Comparison of ENCODE assay signal across 1 cellular context in genomic region chr2:63040586-63040985, GRCh38.
TF ChIP-seq lines count a peak whose summit lies in the region.

No MANE protein-coding gene starts in this region.

TF ChIP-seq in K562, 482 proteins besides CTCF, POLR2A, EP300 and RAD21 (continued from another document):
- TF ChIP-seq ARNT (IDR thresholded peaks at IDR 0.05) (no peak), KDM1A (IDR thresholded peaks at IDR 0.05) (no peak), POLR2G (IDR thresholded peaks at IDR 0.05; ENCODE audit: low read depth, low read length) (peak; percentile 40; the same call in 1 of the 2 replicates), DDX20 (tag; IDR thresholded peaks at IDR 0.05; ENCODE audit: low read depth) (no peak), ZFP91 (CRISPR knock-in tag; IDR thresholded peaks at IDR 0.05) (no peak), NFYB (IDR thresholded peaks at IDR 0.05; ENCODE audit: extremely low read depth, insufficient read length) (no peak), MBD2 (IDR thresholded peaks at IDR 0.05; ENCODE audit: borderline replicate concordance, low read depth) (no peak)
- TF ChIP-seq, protein P1, sequence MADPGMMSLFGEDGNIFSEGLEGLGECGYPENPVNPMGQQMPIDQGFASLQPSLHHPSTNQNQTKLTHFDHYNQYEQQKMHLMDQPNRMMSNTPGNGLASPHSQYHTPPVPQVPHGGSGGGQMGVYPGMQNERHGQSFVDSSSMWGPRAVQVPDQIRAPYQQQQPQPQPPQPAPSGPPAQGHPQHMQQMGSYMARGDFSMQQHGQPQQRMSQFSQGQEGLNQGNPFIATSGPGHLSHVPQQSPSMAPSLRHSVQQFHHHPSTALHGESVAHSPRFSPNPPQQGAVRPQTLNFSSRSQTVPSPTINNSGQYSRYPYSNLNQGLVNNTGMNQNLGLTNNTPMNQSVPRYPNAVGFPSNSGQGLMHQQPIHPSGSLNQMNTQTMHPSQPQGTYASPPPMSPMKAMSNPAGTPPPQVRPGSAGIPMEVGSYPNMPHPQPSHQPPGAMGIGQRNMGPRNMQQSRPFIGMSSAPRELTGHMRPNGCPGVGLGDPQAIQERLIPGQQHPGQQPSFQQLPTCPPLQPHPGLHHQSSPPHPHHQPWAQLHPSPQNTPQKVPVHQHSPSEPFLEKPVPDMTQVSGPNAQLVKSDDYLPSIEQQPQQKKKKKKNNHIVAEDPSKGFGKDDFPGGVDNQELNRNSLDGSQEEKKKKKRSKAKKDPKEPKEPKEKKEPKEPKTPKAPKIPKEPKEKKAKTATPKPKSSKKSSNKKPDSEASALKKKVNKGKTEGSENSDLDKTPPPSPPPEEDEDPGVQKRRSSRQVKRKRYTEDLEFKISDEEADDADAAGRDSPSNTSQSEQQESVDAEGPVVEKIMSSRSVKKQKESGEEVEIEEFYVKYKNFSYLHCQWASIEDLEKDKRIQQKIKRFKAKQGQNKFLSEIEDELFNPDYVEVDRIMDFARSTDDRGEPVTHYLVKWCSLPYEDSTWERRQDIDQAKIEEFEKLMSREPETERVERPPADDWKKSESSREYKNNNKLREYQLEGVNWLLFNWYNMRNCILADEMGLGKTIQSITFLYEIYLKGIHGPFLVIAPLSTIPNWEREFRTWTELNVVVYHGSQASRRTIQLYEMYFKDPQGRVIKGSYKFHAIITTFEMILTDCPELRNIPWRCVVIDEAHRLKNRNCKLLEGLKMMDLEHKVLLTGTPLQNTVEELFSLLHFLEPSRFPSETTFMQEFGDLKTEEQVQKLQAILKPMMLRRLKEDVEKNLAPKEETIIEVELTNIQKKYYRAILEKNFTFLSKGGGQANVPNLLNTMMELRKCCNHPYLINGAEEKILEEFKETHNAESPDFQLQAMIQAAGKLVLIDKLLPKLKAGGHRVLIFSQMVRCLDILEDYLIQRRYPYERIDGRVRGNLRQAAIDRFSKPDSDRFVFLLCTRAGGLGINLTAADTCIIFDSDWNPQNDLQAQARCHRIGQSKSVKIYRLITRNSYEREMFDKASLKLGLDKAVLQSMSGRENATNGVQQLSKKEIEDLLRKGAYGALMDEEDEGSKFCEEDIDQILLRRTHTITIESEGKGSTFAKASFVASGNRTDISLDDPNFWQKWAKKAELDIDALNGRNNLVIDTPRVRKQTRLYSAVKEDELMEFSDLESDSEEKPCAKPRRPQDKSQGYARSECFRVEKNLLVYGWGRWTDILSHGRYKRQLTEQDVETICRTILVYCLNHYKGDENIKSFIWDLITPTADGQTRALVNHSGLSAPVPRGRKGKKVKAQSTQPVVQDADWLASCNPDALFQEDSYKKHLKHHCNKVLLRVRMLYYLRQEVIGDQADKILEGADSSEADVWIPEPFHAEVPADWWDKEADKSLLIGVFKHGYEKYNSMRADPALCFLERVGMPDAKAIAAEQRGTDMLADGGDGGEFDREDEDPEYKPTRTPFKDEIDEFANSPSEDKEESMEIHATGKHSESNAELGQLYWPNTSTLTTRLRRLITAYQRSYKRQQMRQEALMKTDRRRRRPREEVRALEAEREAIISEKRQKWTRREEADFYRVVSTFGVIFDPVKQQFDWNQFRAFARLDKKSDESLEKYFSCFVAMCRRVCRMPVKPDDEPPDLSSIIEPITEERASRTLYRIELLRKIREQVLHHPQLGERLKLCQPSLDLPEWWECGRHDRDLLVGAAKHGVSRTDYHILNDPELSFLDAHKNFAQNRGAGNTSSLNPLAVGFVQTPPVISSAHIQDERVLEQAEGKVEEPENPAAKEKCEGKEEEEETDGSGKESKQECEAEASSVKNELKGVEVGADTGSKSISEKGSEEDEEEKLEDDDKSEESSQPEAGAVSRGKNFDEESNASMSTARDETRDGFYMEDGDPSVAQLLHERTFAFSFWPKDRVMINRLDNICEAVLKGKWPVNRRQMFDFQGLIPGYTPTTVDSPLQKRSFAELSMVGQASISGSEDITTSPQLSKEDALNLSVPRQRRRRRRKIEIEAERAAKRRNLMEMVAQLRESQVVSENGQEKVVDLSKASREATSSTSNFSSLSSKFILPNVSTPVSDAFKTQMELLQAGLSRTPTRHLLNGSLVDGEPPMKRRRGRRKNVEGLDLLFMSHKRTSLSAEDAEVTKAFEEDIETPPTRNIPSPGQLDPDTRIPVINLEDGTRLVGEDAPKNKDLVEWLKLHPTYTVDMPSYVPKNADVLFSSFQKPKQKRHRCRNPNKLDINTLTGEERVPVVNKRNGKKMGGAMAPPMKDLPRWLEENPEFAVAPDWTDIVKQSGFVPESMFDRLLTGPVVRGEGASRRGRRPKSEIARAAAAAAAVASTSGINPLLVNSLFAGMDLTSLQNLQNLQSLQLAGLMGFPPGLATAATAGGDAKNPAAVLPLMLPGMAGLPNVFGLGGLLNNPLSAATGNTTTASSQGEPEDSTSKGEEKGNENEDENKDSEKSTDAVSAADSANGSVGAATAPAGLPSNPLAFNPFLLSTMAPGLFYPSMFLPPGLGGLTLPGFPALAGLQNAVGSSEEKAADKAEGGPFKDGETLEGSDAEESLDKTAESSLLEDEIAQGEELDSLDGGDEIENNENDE (IDR thresholded peaks at IDR 0.05; ENCODE audit: low read depth, low read length) = no peak
- TF ChIP-seq, protein P2, sequence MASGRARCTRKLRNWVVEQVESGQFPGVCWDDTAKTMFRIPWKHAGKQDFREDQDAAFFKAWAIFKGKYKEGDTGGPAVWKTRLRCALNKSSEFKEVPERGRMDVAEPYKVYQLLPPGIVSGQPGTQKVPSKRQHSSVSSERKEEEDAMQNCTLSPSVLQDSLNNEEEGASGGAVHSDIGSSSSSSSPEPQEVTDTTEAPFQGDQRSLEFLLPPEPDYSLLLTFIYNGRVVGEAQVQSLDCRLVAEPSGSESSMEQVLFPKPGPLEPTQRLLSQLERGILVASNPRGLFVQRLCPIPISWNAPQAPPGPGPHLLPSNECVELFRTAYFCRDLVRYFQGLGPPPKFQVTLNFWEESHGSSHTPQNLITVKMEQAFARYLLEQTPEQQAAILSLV (tag; IDR thresholded peaks at IDR 0.05) = no peak
- TF ChIP-seq, protein P3, sequence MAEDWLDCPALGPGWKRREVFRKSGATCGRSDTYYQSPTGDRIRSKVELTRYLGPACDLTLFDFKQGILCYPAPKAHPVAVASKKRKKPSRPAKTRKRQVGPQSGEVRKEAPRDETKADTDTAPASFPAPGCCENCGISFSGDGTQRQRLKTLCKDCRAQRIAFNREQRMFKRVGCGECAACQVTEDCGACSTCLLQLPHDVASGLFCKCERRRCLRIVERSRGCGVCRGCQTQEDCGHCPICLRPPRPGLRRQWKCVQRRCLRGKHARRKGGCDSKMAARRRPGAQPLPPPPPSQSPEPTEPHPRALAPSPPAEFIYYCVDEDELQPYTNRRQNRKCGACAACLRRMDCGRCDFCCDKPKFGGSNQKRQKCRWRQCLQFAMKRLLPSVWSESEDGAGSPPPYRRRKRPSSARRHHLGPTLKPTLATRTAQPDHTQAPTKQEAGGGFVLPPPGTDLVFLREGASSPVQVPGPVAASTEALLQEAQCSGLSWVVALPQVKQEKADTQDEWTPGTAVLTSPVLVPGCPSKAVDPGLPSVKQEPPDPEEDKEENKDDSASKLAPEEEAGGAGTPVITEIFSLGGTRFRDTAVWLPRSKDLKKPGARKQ (CRISPR knock-in tag; IDR thresholded peaks at IDR 0.05) = no peak
